In genomic region chr16:56930516-56931252, GRCh38 we compare ENCODE assay signal across 1 cellular context.
TF ChIP-seq lines count a peak whose summit lies in the region.

No MANE protein-coding gene starts in this region.

TF ChIP-seq in GM12878, 131 proteins besides CTCF, POLR2A, EP300 and RAD21:
- no peak for TF ChIP-seq RELA (IDR thresholded peaks at IDR 0.05; ENCODE audit: borderline replicate concordance, partially characterized antibody)
- TF ChIP-seq SMARCA5 (IDR thresholded peaks at IDR 0.05) = 0 out of 2 replicates have a peak, but pooled peaks have one; percentile 49
- TF ChIP-seq LARP7 (IDR thresholded peaks at IDR 0.05) = peak; percentile 50; the same call in 1 of the 2 replicates
- TF ChIP-seq TCF12 (IDR thresholded peaks at IDR 0.05; ENCODE audit: low read depth, low read length) = peak; percentile 58; the same call in 1 of the 2 replicates
- peak; percentile 10; the same call in 1 of the 2 replicates for TF ChIP-seq ZNF687 (IDR thresholded peaks at IDR 0.05)
- peak; percentile 70 for TF ChIP-seq PKNOX1 (IDR thresholded peaks at IDR 0.05)
- no peak for TF ChIP-seq JUND (IDR thresholded peaks at IDR 0.05; ENCODE audit: low read depth, low read length)
- 0 out of 2 replicates have a peak, but pooled peaks have one; percentile 18 for TF ChIP-seq TCF3 (IDR thresholded peaks at IDR 0.05; ENCODE audit: borderline replicate concordance, insufficient read depth, low read depth, low read length)
- TF ChIP-seq SMAD1 (IDR thresholded peaks at IDR 0.05; ENCODE audit: low read depth, partially characterized antibody) = no peak
- TF ChIP-seq PBX3 (IDR thresholded peaks at IDR 0.05; ENCODE audit: insufficient replicate concordance, low read depth, low read length) = peak; percentile 65
- peak; percentile 2 for TF ChIP-seq MEF2B (IDR thresholded peaks at IDR 0.05; ENCODE audit: partially characterized antibody, poor library complexity, severe bottlenecking)
